In the genomic region with DNA sequence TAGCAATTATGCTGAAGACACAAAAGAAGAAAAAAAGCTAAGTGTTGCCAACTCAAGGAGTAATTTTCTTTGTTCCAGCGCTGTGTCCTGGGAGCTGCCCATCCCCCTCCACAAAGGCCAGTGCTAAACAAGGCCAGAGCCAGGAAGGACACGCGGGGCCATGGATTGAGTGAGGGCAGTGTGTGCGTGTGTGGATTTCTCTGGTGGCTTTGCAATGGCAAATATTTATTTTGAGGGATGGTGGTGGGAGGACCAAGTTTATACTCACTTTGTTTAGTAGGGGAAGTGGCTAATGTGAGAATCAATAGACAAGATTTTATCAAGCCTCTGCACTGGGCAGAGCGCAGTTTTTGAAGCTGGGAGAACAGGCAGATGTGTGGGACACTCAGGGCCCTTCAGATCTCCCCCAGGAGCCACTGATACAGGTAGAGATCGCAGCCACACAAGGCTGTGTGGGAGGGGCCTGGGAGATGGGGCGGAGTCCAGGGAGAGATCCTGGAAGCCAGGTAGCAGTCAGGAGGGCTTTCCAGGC, we compare ENCODE assay signal across 1 cellular context.
TF ChIP-seq lines count a peak whose summit lies in the region.

No MANE protein-coding gene starts in this region.

TF ChIP-seq in IMR-90, 13 proteins besides CTCF, POLR2A, EP300 and RAD21:
- TF ChIP-seq USF2 (IDR thresholded peaks at IDR 0.05; ENCODE audit: low read depth, low read length) = no peak
- TF ChIP-seq, protein P1, sequence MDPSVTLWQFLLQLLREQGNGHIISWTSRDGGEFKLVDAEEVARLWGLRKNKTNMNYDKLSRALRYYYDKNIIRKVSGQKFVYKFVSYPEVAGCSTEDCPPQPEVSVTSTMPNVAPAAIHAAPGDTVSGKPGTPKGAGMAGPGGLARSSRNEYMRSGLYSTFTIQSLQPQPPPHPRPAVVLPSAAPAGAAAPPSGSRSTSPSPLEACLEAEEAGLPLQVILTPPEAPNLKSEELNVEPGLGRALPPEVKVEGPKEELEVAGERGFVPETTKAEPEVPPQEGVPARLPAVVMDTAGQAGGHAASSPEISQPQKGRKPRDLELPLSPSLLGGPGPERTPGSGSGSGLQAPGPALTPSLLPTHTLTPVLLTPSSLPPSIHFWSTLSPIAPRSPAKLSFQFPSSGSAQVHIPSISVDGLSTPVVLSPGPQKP (IDR thresholded peaks at IDR 0.05; ENCODE audit: borderline replicate concordance, low read depth, low read length) = no peak
- TF ChIP-seq MAFK (IDR thresholded peaks at IDR 0.05; ENCODE audit: low read depth, low read length) = no peak
- TF ChIP-seq RCOR1 (IDR thresholded peaks at IDR 0.05; ENCODE audit: insufficient replicate concordance, low read length) = no peak
- TF ChIP-seq MXI1 (IDR thresholded peaks at IDR 0.05; ENCODE audit: borderline replicate concordance, low read depth, low read length) = no peak
- no peak for TF ChIP-seq CEBPB (IDR thresholded peaks at IDR 0.05; ENCODE audit: low read depth, low read length)
- TF ChIP-seq NFE2L2 (IDR thresholded peaks at IDR 0.05; ENCODE audit: low read depth, low read length) = no peak
- TF ChIP-seq BHLHE40 (IDR thresholded peaks at IDR 0.05; ENCODE audit: low read depth, low read length) = no peak
TF ChIP-seq in IMR-90: peak in this region for 0.
